Comparison of ENCODE assay signal across 18 cellular contexts in the genomic region with DNA sequence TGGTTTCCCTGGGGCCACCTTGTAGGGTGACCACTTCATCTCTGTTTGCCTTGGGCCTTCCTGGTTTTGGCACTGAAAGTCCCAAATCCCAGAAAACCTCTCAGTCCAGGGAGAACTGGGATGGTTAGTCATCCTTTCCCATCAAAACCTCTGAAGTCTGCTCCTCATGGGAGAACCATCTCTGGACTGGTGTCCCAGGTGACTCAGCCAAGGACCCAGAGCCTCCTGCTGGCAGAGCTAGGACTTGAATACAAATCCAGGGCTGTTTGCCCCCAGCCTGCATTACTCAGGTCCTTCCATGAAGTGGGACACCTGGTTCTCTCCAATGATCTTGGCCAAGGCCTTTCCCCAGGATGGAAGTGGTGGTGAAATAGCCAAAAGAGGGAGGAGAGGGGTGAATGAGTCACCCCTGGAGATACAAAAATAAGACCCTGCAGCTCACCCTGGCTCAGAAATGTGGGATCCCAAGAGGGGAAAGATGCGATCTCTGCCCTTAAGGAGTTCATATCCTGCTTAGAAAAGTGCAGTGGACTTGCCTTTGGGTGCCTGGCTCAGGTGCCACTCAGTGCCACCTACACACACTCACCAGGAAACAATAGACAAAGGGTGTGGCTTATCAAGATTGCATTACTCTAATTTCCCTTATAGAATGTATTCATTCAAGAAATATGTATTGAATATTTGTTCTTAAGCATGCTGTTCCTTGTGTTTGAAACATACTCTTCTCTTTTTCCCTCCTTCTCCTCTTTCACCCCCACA. TPM values are rescaled to one million over a fixed set of nuclear protein-coding genes. Genes with fewer than 3 reads are reported as not detected.
A peak's percentile ranks its signal among the peaks of the same experiment; 100 is the strongest.
DNase-seq lines count a peak whose midpoint lies in the region; ATAC-seq and TF ChIP-seq lines count a peak whose summit lies in the region.
"Had no signal": no experiment of that assay in that cellular context is flagged by ENCODE, and none has a peak within 500 bp of the region (broad histone marks: within the 10 kb centered on the region; RNA-seq: fewer than 3 reads in every experiment).

No MANE protein-coding gene starts in this region.

- no peak overlapping the region for H3K27ac ChIP-seq in OCI-LY7 (ENCODE audit: low read depth, low read length, poor library complexity, severe bottlenecking)
- H3K27ac ChIP-seq: psoas muscle had no signal

- no peaks in the 10 kb centered on the region for H3K9me2 ChIP-seq in OCI-LY7 (ENCODE audit: insufficient read depth, low read length)

- H3K4me1 ChIP-seq in OCI-LY7 (ENCODE audit: insufficient read depth, low read length, poor library complexity, severe bottlenecking): no peaks in the 10 kb centered on the region
- H3K4me1 ChIP-seq: psoas muscle had no signal

- TF ChIP-seq CTCF in GM12873 (IDR thresholded peaks at IDR 0.05; ENCODE audit: insufficient read depth, low read depth, low read length, missing control alignments) (peak; percentile 30), OCI-LY7 (conservative IDR thresholded peaks at IDR 0.05; ENCODE audit: low read length) (peak; percentile 37), fibroblast of pulmonary artery (IDR thresholded peaks at IDR 0.05; ENCODE audit: low read length, missing control alignments) (no peak)

- peak; percentile 4 for DNase-seq in A172 (ENCODE audit: low spot score)
- DNase-seq in OCI-LY7 (ENCODE audit: low spot score): peak; percentile 11
- peak; percentile 3 for DNase-seq in fibroblast of pulmonary artery (ENCODE audit: low read depth)
- DNase-seq in AG08396 (ENCODE audit: low spot score): no peak
- DNase-seq in DMS153 (lab: John Stamatoyannopoulos, UW): no peak
- DNase-seq in NCI-H2107 (lab: John Stamatoyannopoulos, UW): no peak
- DNase-seq: activated CD4-positive, alpha-beta T cell treated with anti-CD3 and anti-CD28 coated beads for 4 hours; activated CD8-positive, alpha-beta memory T cell treated with anti-CD3 and anti-CD28 coated beads, Interleukin-2, amount 50 U/mL, for 48 hours; activated naive CD4-positive, alpha-beta T cell treated with anti-CD3 and anti-CD28 coated beads for 36 hours; foreskin fibroblast; left ventricle myocardium superior; natural killer cell; NCI-H1436; NCI-H446; psoas muscle; T-helper 9 cell had no signal

- no peaks in the 10 kb centered on the region for H4K20me1 ChIP-seq in OCI-LY7 (ENCODE audit: insufficient read depth, low read length)

- POLR2A ChIA-PET in OCI-LY7 (lab: Charles Lee): no interaction called here

- no peak for ATAC-seq in GM21529 (IDR thresholded peaks at IDR 0.05; ENCODE audit: unreplicated experiment)
- ATAC-seq: left ventricle myocardium superior, natural killer cell, psoas muscle had no signal

- no peak overlapping the region for H3K4me3 ChIP-seq in OCI-LY7 (ENCODE audit: low read depth, low read length, poor library complexity, severe bottlenecking)
- no peak overlapping the region for H3K4me3 ChIP-seq in fibroblast of pulmonary artery (replicated peaks; ENCODE audit: low read depth, low read length)
- H3K4me3 ChIP-seq: psoas muscle had no signal

- no peaks in the 10 kb centered on the region for H3K9me3 ChIP-seq in OCI-LY7 (ENCODE audit: low read length)
- H3K9me3 ChIP-seq: psoas muscle had no signal

- H3K36me3 ChIP-seq in OCI-LY7 (ENCODE audit: insufficient read depth, low read length): no peaks in the 10 kb centered on the region

- H3K4me2 ChIP-seq in OCI-LY7 (ENCODE audit: low read length): no peak overlapping the region

- no TSS peak for BruUV-seq in OCI-LY7 (replicated peaks; lab: Mats Ljungman, UMichigan)

- CTCF ChIA-PET in OCI-LY7 (lab: Charles Lee; ENCODE audit: unreplicated experiment): no interaction called here

- no peaks in the 10 kb centered on the region for H3K79me2 ChIP-seq in OCI-LY7 (ENCODE audit: insufficient read depth, low read depth, low read length)

- H2AFZ ChIP-seq in OCI-LY7 (ENCODE audit: low read length): no peak overlapping the region

- intact Hi-C loops in OCI-LY7 (cut with micrococcal nuclease; ENCODE audit: unreplicated experiment): loop anchor here (10.0 kb wide), 1 partner anchor 204 kb away; no protein-coding TSS in a partner anchor

RNA-seq across cellular contexts. Expression of a gene that starts 22.0 kb away (rescaled TPM):
- total RNA-seq in A172 (2014; rRNA removed; shearing (Covaris generic)): not detected in 2 replicates
- total RNA-seq in OCI-LY7 (2014; rRNA removed; shearing (Covaris generic)): 0.06 TPM in 1 of 2 replicates, not detected in the other
- total RNA-seq in OCI-LY7 (2022): not detected in 2 replicates
- total RNA-seq: activated naive CD4-positive, alpha-beta T cell treated with anti-CD3 and anti-CD28 coated beads for 36 hours had no signal

Comparison
In these comparisons a context has a peak if more than half of its experiments do, and no peak if none do; other contexts are left out.
1. DNase-seq: peak in A172 (single experiment), OCI-LY7 (single experiment) and fibroblast of pulmonary artery (single experiment); none in AG08396 (single experiment), DMS153 (single experiment) and NCI-H2107 (single experiment).